Comparison of ENCODE assay signal across 8 cellular contexts in genomic region chr15:34038023-34038403, GRCh38. TPM values are rescaled to one million over a fixed set of nuclear protein-coding genes. Genes with fewer than 3 reads are reported as not detected.
DNase-seq lines count a peak whose midpoint lies in the region; ATAC-seq and TF ChIP-seq lines count a peak whose summit lies in the region.

No MANE protein-coding gene starts in this region.

- H4K91ac ChIP-seq in trophoblast cell (ENCODE audit: low read depth, low read length) = peak overlapping the region; percentile 41

- H3K79me2 ChIP-seq in PC-3 (ENCODE audit: low read length) (peaks cover 19% of the 10 kb centered on the region), trophoblast cell (ENCODE audit: control insufficient read depth, insufficient read depth, low read length, poor library complexity) (peaks cover 6% of the 10 kb centered on the region)

- peak overlapping the region; percentile 18 for H3K14ac ChIP-seq in trophoblast cell (ENCODE audit: low read length)

- H3K9me2 ChIP-seq in PC-3 (replicated peaks; ENCODE audit: low read length) = no peaks in the 10 kb centered on the region

- no peaks in the 10 kb centered on the region for H3K27me3 ChIP-seq in BLaER1 treated with 17β-estradiol and CSF1 and Interleukin-3, amounts not matched to agents 10 nM and 100 nM
- H3K27me3 ChIP-seq in PC-3 (ENCODE audit: low read length) (no peaks in the 10 kb centered on the region), esophagus (ENCODE audit: control insufficient read depth in 1 of 2, insufficient read depth in 2 of 2, low read length in 2 of 2) (no peaks in the 10 kb centered on the region), trophoblast cell (ENCODE audit: insufficient read depth, low read length) (no peaks in the 10 kb centered on the region)

- H3K4me1 ChIP-seq in BLaER1 treated with 17β-estradiol and CSF1 and Interleukin-3, amounts not matched to agents 10 nM and 100 nM = peaks cover 12 to 21% (median 17%) of the 10 kb centered on the region in 10 experiments
- peaks cover 12% of the 10 kb centered on the region; the same call in 1 of the 2 replicates for H3K4me1 ChIP-seq in PC-3 (ENCODE audit: insufficient read depth, low read length)
- H3K4me1 ChIP-seq in esophagus (ENCODE audit: control insufficient read depth in 2 of 2, insufficient read depth in 2 of 2, low read length in 1 of 2) = no peaks in the 10 kb centered on the region
- H3K4me1 ChIP-seq in trophoblast cell (ENCODE audit: control insufficient read depth in 1 of 2, insufficient read depth in 2 of 2, low read length in 2 of 2) = peaks cover 2% of the 10 kb centered on the region in 2 experiments

- peak overlapping the region; percentile 98 to 100 (median 100) for H3K9ac ChIP-seq in BLaER1 treated with 17β-estradiol and CSF1 and Interleukin-3, amounts not matched to agents 10 nM and 100 nM
- H3K9ac ChIP-seq in PC-3 (ENCODE audit: low read length) (peak overlapping the region; percentile 74), trophoblast cell (ENCODE audit: low read length) (peak overlapping the region; percentile 96)

- H2AK5ac ChIP-seq in trophoblast cell (ENCODE audit: low read length) = no peak overlapping the region

- CTCF ChIA-PET in PC-3 (lab: Charles Lee) = interaction anchor here (0.5 kb wide), 1 partner anchor 584 kb away, joined by 3 read pairs; no protein-coding TSS in a partner anchor

- H2BK5ac ChIP-seq in trophoblast cell (ENCODE audit: low read depth, low read length, poor library complexity) = peak overlapping the region; percentile 10

- POLR2A ChIA-PET in PC-3 (lab: Charles Lee; ENCODE audit: unreplicated experiment) = no interaction called here

- peak overlapping the region; percentile 63 to 95 (median 81) for H3K4me2 ChIP-seq in BLaER1 treated with 17β-estradiol and CSF1 and Interleukin-3, amounts not matched to agents 10 nM and 100 nM
- H3K4me2 ChIP-seq in PC-3 (ENCODE audit: low read length) (peak overlapping the region; percentile 96), trophoblast cell (ENCODE audit: low read length) (peak overlapping the region; percentile 76)

- H2BK120ac ChIP-seq in trophoblast cell (ENCODE audit: insufficient read depth, low read length, poor library complexity) = peak overlapping the region; percentile 2

- no peak overlapping the region for H3K23ac ChIP-seq in trophoblast cell (ENCODE audit: low read length)

- no peak overlapping the region for H2BK12ac ChIP-seq in trophoblast cell (ENCODE audit: low read length)

- peak; percentile 8 for ATAC-seq in GM21576 (IDR thresholded peaks at IDR 0.05; ENCODE audit: unreplicated experiment)
- peak; percentile 21 for ATAC-seq in PC-3

- no peaks in the 10 kb centered on the region for H3K9me3 ChIP-seq in BLaER1 treated with 17β-estradiol and CSF1 and Interleukin-3, amounts not matched to agents 10 nM and 100 nM (replicated peaks in 1 of 11)
- H3K9me3 ChIP-seq in PC-3 (ENCODE audit: low read length) = no peaks in the 10 kb centered on the region
- no peaks in the 10 kb centered on the region for H3K9me3 ChIP-seq in esophagus (ENCODE audit: control insufficient read depth in 2 of 2, insufficient read depth in 1 of 2, low read depth in 1 of 2, low read length in 1 of 2)
- no peaks in the 10 kb centered on the region for H3K9me3 ChIP-seq in trophoblast cell (ENCODE audit: insufficient read depth, low read depth, low read length)

- H4K8ac ChIP-seq in trophoblast cell (ENCODE audit: low read depth, low read length) = peak overlapping the region; percentile 39

- peak overlapping the region; percentile 97 to 100 (median 100); a peak in 21 of 22 replicates for H3K27ac ChIP-seq in BLaER1 treated with 17β-estradiol and CSF1 and Interleukin-3, amounts not matched to agents 10 nM and 100 nM
- H3K27ac ChIP-seq in PC-3 (ENCODE audit: low read length) (no peak overlapping the region), esophagus (ENCODE audit: low read depth in 2 of 2, low read length in 1 of 2) (peak overlapping the region; percentile 95 to 98), trophoblast cell (ENCODE audit: low read depth, low read length) (no peak overlapping the region)

- peak overlapping the region; percentile 66 to 86 (median 72) for H3K4me3 ChIP-seq in BLaER1 treated with 17β-estradiol and CSF1 and Interleukin-3, amounts not matched to agents 10 nM and 100 nM
- H3K4me3 ChIP-seq in PC-3 (ENCODE audit: low read length) (peak overlapping the region; percentile 94), esophagus (ENCODE audit: low read depth in 1 of 2, low read length in 2 of 2) (peak overlapping the region; percentile 83 to 94), trophoblast cell (ENCODE audit: low read depth, low read length) (peak overlapping the region; percentile 85)

- no peaks in the 10 kb centered on the region for H3F3A ChIP-seq in PC-3 (ENCODE audit: low read length, unreplicated experiment)

- peak overlapping the region; percentile 14 for H4K12ac ChIP-seq in trophoblast cell (ENCODE audit: low read depth, low read length)

- no peak for TF ChIP-seq CTCF in PC-3 (conservative IDR thresholded peaks at IDR 0.05; ENCODE audit: low read depth, low read length)

- no peaks in the 10 kb centered on the region for H3K36me3 ChIP-seq in BLaER1 treated with 17β-estradiol and CSF1 and Interleukin-3, amounts not matched to agents 10 nM and 100 nM
- H3K36me3 ChIP-seq in PC-3 (ENCODE audit: low read depth, low read length) (no peaks in the 10 kb centered on the region), esophagus (ENCODE audit: control insufficient read depth in 2 of 2, insufficient read depth in 2 of 2, low read length in 1 of 2) (no peaks in the 10 kb centered on the region), trophoblast cell (ENCODE audit: control insufficient read depth in 1 of 2, insufficient read depth in 2 of 2, low read length in 2 of 2) (no peaks in the 10 kb centered on the region)

- H2AFZ ChIP-seq in PC-3 (ENCODE audit: low read length) (peak overlapping the region; percentile 94), trophoblast cell (ENCODE audit: insufficient read depth, low read length, poor library complexity) (peak overlapping the region; percentile 27)

- intact Hi-C loops in PC-3 (cut with micrococcal nuclease) = loop anchor here (5.0 kb wide), 1 partner anchor 44 kb away; no protein-coding TSS in a partner anchor

- DNase-seq in PC-3 (no peak), trophoblast cell (no peak), NCI-H748 (lab: John Stamatoyannopoulos, UW; ENCODE audit: unreplicated experiment) (no peak), dermis blood vessel endothelial cell (no peak), cortex of kidney (lab: John Stamatoyannopoulos, UW) (no peak)

- peaks cover 8% of the 10 kb centered on the region for H3K79me1 ChIP-seq in trophoblast cell (ENCODE audit: low read length)

- H3K18ac ChIP-seq in trophoblast cell (ENCODE audit: low read length) = peak overlapping the region; percentile 15

- BruUV-seq in PC-3 (replicated peaks; lab: Mats Ljungman, UMichigan) = TSS peak; percentile 70

- 0 to 1% methylated on average over 11 of the region's 11 CpGs for WGBS in esophagus, 2 donors
- WGBS in trophoblast cell (ENCODE audit: extremely low coverage, insufficient coverage, insufficient read length) = no CpG with 5 or more reads among the region's 11 CpGs

- peak overlapping the region; percentile 1 for H3K4ac ChIP-seq in trophoblast cell (ENCODE audit: low read depth, low read length)

- H4K20me1 ChIP-seq in BLaER1 treated with 17β-estradiol and CSF1 and Interleukin-3, amounts not matched to agents 10 nM and 100 nM = peaks cover 0 to 11% (median 0%) of the 10 kb centered on the region in 11 experiments; a peak in 2 of 22 replicates
- no peaks in the 10 kb centered on the region for H4K20me1 ChIP-seq in PC-3 (ENCODE audit: low read length)

RNA-seq across cellular contexts. Expression of gene AVEN, which starts 1.0 kb away (rescaled TPM):
- total RNA-seq in PC-3 (2014; rRNA removed) = 10.5 TPM in 2 replicates
- polyA plus RNA-seq in esophagus = 10 to 100 TPM in 1 of 2 donors, 1 to 10 TPM in 1; 8.2 to 11.1 TPM
- polyA plus RNA-seq in trophoblast cell (2013) = 7.5 and 7.9 TPM in 2 replicates
- total RNA-seq in dermis blood vessel endothelial cell = 23.9 and 32.2 TPM in 2 replicates

Comparison
In these comparisons a context has a peak if more than half of its experiments do, and no peak if none do; other contexts are left out.
1. H3K27ac ChIP-seq: peak in BLaER1 treated with 17β-estradiol and CSF1 and Interleukin-3, amounts not matched to agents 10 nM and 100 nM (11 of 11) and esophagus (2 of 2); none in PC-3 (single experiment) and trophoblast cell (single experiment).
2. Peak in every context shown above with its lines, with median percentiles within 50 percentile points of each other: H3K4me2 ChIP-seq, H3K4me3 ChIP-seq and H3K9ac ChIP-seq.